1 cellular context compared by ENCODE assay signal in the genomic region with DNA sequence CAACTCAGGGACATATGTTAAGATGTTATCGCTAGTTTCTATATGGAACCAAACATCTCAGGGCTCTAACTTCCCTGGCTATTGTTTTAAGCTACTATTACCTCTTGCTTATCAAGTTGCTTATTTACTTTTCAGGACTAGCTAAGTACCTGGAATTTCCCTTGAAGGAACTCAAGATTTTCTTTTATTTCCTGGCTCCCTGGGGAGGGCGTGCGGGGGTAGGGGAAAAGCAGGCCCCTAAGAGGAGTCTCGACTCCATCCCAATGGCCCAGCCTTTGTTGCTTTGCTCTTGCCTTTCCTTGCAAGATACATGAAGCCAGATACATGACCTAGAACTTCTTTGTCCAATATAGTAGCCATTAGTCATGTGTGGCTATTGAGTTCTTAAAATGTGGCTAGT.
TF ChIP-seq lines count a peak whose summit lies in the region.

No MANE protein-coding gene starts in this region.

TF ChIP-seq in WTC11, 78 proteins besides CTCF, POLR2A, EP300 and RAD21 (continued from another document):
- no peak for TF ChIP-seq ZNF532 (CRISPR knock-in tag; IDR thresholded peaks at IDR 0.05; ENCODE audit: borderline replicate concordance)
TF ChIP-seq in WTC11: peak in this region for 0.
